ENCODE assay signal across 8 cellular contexts in the genomic region with DNA sequence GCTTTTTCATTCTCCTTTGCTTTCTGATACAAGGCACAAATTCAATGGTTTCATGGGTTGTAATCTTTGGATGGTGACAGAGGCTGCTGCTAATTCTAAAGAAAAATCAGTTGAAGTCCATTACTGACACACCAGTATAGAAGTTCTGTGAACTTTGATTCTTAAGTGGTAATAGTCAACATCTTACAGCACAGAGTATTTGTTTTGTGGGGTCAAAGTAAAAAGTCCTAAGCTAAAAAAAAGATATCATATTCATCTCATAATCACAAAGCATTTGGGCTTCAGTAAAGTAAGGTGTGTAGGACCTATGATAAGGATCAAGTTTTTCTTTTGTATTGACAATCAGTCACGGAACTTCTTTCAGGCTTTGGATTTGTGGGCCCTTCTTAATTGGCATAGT. TPM values are rescaled to one million over a fixed set of nuclear protein-coding genes. Genes with fewer than 3 reads are reported as not detected.
DNase-seq lines count a peak whose midpoint lies in the region; ATAC-seq and TF ChIP-seq lines count a peak whose summit lies in the region.

No MANE protein-coding gene starts in this region.

- H3K27me3 ChIP-seq in stomach, result no peaks in the 10 kb centered on the region

- POLR2A ChIA-PET in activated CD4-positive, alpha-beta T cell treated with anti-CD3 and anti-CD28 coated beads for 36 hours (lab: Charles Lee), result interaction anchor here (1.7 kb wide), 1 partner anchor 132 kb away, joined by 6 read pairs; a partner anchor contains a TSS
- POLR2A ChIA-PET in activated CD8-positive, alpha-beta T cell treated with anti-CD3 and anti-CD28 coated beads, Interleukin-2, amount 10 ng/mL, durations not matched to agents 7 days and 5 days (lab: Charles Lee), result interaction anchor here (0.7 to 4.3 kb wide), 5 partner anchors 9 to 1525 kb away, joined by 3 to 25 read pairs (median 5); a partner anchor contains a TSS

- H3K4me3 ChIP-seq in stomach, result peak overlapping the region; percentile 60 to 70 (median 68)

- ATAC-seq in activated CD4-positive, alpha-beta T cell treated with anti-CD3 and anti-CD28 coated beads for 36 hours, result no peak
- no peak for ATAC-seq in activated CD8-positive, alpha-beta T cell treated with anti-CD3 and anti-CD28 coated beads, Interleukin-2, amount 10 ng/mL, durations not matched to agents 7 days and 5 days
- peak; percentile 62 for ATAC-seq in left colon

- no peak for TF ChIP-seq EP300 in stomach (IDR thresholded peaks at IDR 0.05)

- no peak for TF ChIP-seq CTCF in stomach (IDR thresholded peaks at IDR 0.05)

- peaks cover 2% of the 10 kb centered on the region for H3K9me3 Mint-ChIP-seq in activated CD4-positive, alpha-beta T cell treated with anti-CD3 and anti-CD28 coated beads for 36 hours (ENCODE audit: low read depth)
- H3K9me3 Mint-ChIP-seq in activated CD8-positive, alpha-beta T cell treated with anti-CD3 and anti-CD28 coated beads, Interleukin-2, amount 10 ng/mL, durations not matched to agents 7 days and 5 days (ENCODE audit: insufficient read depth), result no peaks in the 10 kb centered on the region

- peak overlapping the region; percentile 96 for H3K27ac Mint-ChIP-seq in activated CD4-positive, alpha-beta T cell treated with anti-CD3 and anti-CD28 coated beads for 36 hours
- peak overlapping the region; percentile 96 for H3K27ac Mint-ChIP-seq in activated CD8-positive, alpha-beta T cell treated with anti-CD3 and anti-CD28 coated beads, Interleukin-2, amount 10 ng/mL, durations not matched to agents 7 days and 5 days

- peaks cover 9 to 64% (median 37%) of the 10 kb centered on the region in 4 donors for H3K4me1 ChIP-seq in stomach

- H3K27me3 Mint-ChIP-seq in activated CD4-positive, alpha-beta T cell treated with anti-CD3 and anti-CD28 coated beads for 36 hours, result no peaks in the 10 kb centered on the region
- no peaks in the 10 kb centered on the region for H3K27me3 Mint-ChIP-seq in activated CD8-positive, alpha-beta T cell treated with anti-CD3 and anti-CD28 coated beads, Interleukin-2, amount 10 ng/mL, durations not matched to agents 7 days and 5 days (ENCODE audit: low read depth)

- H3K36me3 Mint-ChIP-seq in activated CD4-positive, alpha-beta T cell treated with anti-CD3 and anti-CD28 coated beads for 36 hours (ENCODE audit: low read depth), result peaks cover 26% of the 10 kb centered on the region
- peaks cover 34% of the 10 kb centered on the region for H3K36me3 Mint-ChIP-seq in activated CD8-positive, alpha-beta T cell treated with anti-CD3 and anti-CD28 coated beads, Interleukin-2, amount 10 ng/mL, durations not matched to agents 7 days and 5 days (ENCODE audit: low read depth)

- no peak for TF ChIP-seq POLR2A in stomach (IDR thresholded peaks at IDR 0.05)

- H3K27ac ChIP-seq in stomach, result peak overlapping the region in 3 of 5 donors; percentile 92 to 94 (median 92)

- H3K4me3 Mint-ChIP-seq in activated CD4-positive, alpha-beta T cell treated with anti-CD3 and anti-CD28 coated beads for 36 hours, result peak overlapping the region; percentile 90
- H3K4me3 Mint-ChIP-seq in activated CD8-positive, alpha-beta T cell treated with anti-CD3 and anti-CD28 coated beads, Interleukin-2, amount 10 ng/mL, durations not matched to agents 7 days and 5 days, result peak overlapping the region; percentile 82

- CTCF ChIA-PET in activated CD4-positive, alpha-beta T cell treated with anti-CD3 and anti-CD28 coated beads for 36 hours (lab: Charles Lee), result interaction anchor here (1.1 to 4.7 kb wide), 3 partner anchors 9 to 16 kb away, joined by 4 to 20 read pairs (median 5); no protein-coding TSS in a partner anchor
- CTCF ChIA-PET in activated CD8-positive, alpha-beta T cell treated with anti-CD3 and anti-CD28 coated beads, Interleukin-2, amount 10 ng/mL, durations not matched to agents 7 days and 5 days (lab: Charles Lee), result interaction anchor here (1.4 to 3.5 kb wide), 3 partner anchors 9 to 478 kb away, joined by 3 to 26 read pairs (median 8); a partner anchor contains a TSS

- peaks cover 0 to 9% (median 9%) of the 10 kb centered on the region in 4 donors for H3K36me3 ChIP-seq in stomach

- WGBS in stomach, 5 donors, result 14 to 55% (median 50%) methylated on average over 1 of the region's 1 CpG

- H3K4me1 Mint-ChIP-seq in activated CD4-positive, alpha-beta T cell treated with anti-CD3 and anti-CD28 coated beads for 36 hours, result peaks cover 55% of the 10 kb centered on the region
- H3K4me1 Mint-ChIP-seq in activated CD8-positive, alpha-beta T cell treated with anti-CD3 and anti-CD28 coated beads, Interleukin-2, amount 10 ng/mL, durations not matched to agents 7 days and 5 days (ENCODE audit: low read depth), result peaks cover 50% of the 10 kb centered on the region

- DNase-seq in activated CD4-positive, alpha-beta T cell treated with anti-CD3 and anti-CD28 coated beads for 36 hours, result no peak
- no peak for DNase-seq in activated CD4-positive, alpha-beta T cell treated with anti-CD3 and anti-CD28 coated beads, Interleukin-2, amount 50 U/mL, for 4 hours
- DNase-seq in activated CD8-positive, alpha-beta T cell treated with anti-CD3 and anti-CD28 coated beads, Interleukin-2, amount 10 ng/mL, durations not matched to agents 7 days and 5 days, result no peak
- DNase-seq in left colon, result no peak
- DNase-seq in stomach, result no peak
- no peak for DNase-seq in NCI-H2227 treated with DMSO at 0.1 percent for 48 hours (lab: John Stamatoyannopoulos, UW)
- no peak for DNase-seq in NOMO-1 (lab: John Stamatoyannopoulos, UW; ENCODE audit: unreplicated experiment in 2 of 2)
- DNase-seq in SKM-1 (lab: John Stamatoyannopoulos, UW; ENCODE audit: unreplicated experiment), result no peak

- intact Hi-C loops in activated CD4-positive, alpha-beta T cell treated with anti-CD3 and anti-CD28 coated beads for 36 hours (cut with DNase I, micrococcal nuclease), result loop anchor here (5.0 to 10.0 kb wide), 5 partner anchors 268 to 1697 kb away; a partner anchor contains a TSS
- intact Hi-C loops in left colon (cut with DNase I, micrococcal nuclease) (loop anchor here in 1 of 2 donors (10.0 kb wide), 1 partner anchor 131 kb away; a partner anchor contains a TSS), stomach (cut with DNase I; ENCODE audit: low total_unique reads) (no loop called here)

- H3K9me3 ChIP-seq in stomach, result no peaks in the 10 kb centered on the region

RNA-seq across cellular contexts. Expression of a gene that starts 1.1 kb away (rescaled TPM):
- total RNA-seq in activated CD4-positive, alpha-beta T cell treated with anti-CD3 and anti-CD28 coated beads for 36 hours, result 1 to 10 TPM; 8.2 to 9.1 TPM
- total RNA-seq in activated CD8-positive, alpha-beta T cell treated with anti-CD3 and anti-CD28 coated beads, Interleukin-2, amount 10 ng/mL, durations not matched to agents 7 days and 5 days, result 10 to 100 TPM; 11.7 to 14.0 TPM
- total RNA-seq in left colon (10 to 100 TPM in 1 of 2 donors, 1 to 10 TPM in 1; 9.9 to 15.4 TPM), stomach (10 to 100 TPM in 1 of 5 donors, 1 to 10 TPM in 3, under 1 TPM in 1; 0.45 to 13.2 (median 3.5) TPM)
- polyA plus RNA-seq in stomach, result 1 to 10 TPM; 1.8 to 4.6 (median 3.1) TPM

RNA-seq across cellular contexts. Expression of a gene that starts 1.2 kb away (rescaled TPM):
- 1 to 10 TPM; 1.0 to 1.3 TPM for total RNA-seq in activated CD4-positive, alpha-beta T cell treated with anti-CD3 and anti-CD28 coated beads for 36 hours
- total RNA-seq in activated CD8-positive, alpha-beta T cell treated with anti-CD3 and anti-CD28 coated beads, Interleukin-2, amount 10 ng/mL, durations not matched to agents 7 days and 5 days, result 1 to 10 TPM in 1 of 2 experiments, under 1 TPM in 1; 0.58 to 1.7 TPM
- total RNA-seq in left colon, result 1 to 10 TPM; 3.6 to 5.3 TPM
- total RNA-seq in stomach, result 10 to 100 TPM in 2 of 5 donors, 1 to 10 TPM in 1, under 1 TPM in 1, not detected in 1; 0.45 to 24.2 (median 8.3) TPM
- 1 to 10 TPM; 1.6 to 2.3 (median 1.6) TPM for polyA plus RNA-seq in stomach
